27 cellular contexts compared by ENCODE assay signal in the genomic region with DNA sequence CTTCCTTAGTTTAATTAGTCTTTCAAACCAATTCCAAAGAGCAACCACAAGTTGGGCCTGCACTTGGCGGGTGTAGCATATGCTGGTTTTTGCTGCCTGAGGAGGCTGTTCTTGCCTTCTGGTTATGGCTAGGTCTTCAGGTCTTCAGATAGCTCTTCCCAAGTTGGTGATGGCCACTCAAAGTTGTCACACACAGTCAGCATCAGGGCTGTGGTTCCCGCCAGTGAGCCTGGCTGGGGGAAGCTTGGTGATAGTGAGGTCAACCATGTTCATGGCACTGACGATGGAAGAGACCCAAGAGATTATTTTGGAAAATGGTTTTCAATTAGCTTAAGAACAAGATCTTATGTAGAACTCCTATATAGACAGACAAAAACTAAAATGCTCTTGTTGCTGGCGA. TPM values are rescaled to one million over a fixed set of nuclear protein-coding genes. Genes with fewer than 3 reads are reported as not detected.
DNase-seq lines count a peak whose midpoint lies in the region; TF ChIP-seq lines count a peak whose summit lies in the region.
"Had no signal": no experiment of that assay in that cellular context is flagged by ENCODE, and none has a peak within 500 bp of the region (broad histone marks: within the 10 kb centered on the region; RNA-seq: fewer than 3 reads in every experiment).

No MANE protein-coding gene starts in this region.

- H3K27me3 Mint-ChIP-seq in osteocyte (ENCODE audit: unreplicated experiment) = no peaks in the 10 kb centered on the region

- H3K36me3 Mint-ChIP-seq in osteocyte (ENCODE audit: unreplicated experiment) = no peaks in the 10 kb centered on the region
- H3K36me3 Mint-ChIP-seq: CD14-positive monocyte; CD4-positive, alpha-beta memory T cell; CD4-positive, CD25-positive, alpha-beta regulatory T cell; CD8-positive, alpha-beta memory T cell; CD8-positive, alpha-beta T cell had no signal

- TF ChIP-seq CTCF in osteocyte (IDR thresholded peaks at IDR 0.05) = no peak

- DNase-seq in osteocyte (ENCODE audit: extremely low spot score, unreplicated experiment) (peak; percentile 66), NCI-H2107 treated with DMSO at 0.1 percent for 48 hours (lab: John Stamatoyannopoulos, UW; ENCODE audit: unreplicated experiment) (no peak)
- DNase-seq: 8988T; ACHN; AML-193; BE2C; C1 segment of cervical spinal cord; Caco-2; Calu3; CD4-positive, alpha-beta memory T cell; CD4-positive, alpha-beta T cell; CD4-positive, CD25-positive, alpha-beta regulatory T cell; CD8-positive, alpha-beta memory T cell; CD8-positive, alpha-beta T cell; COR-L47; DMS 273 treated with DMSO at 0.1 percent for 48 hours; DMS153; DMS53; DMS79; DMS79 treated with DMSO at 0.1 percent for 48 hours; DND-41; EL had no signal

- H3K27ac Mint-ChIP-seq in osteocyte (ENCODE audit: unreplicated experiment) = no peak overlapping the region
- H3K27ac Mint-ChIP-seq: B cell; CD14-positive monocyte; CD4-positive, alpha-beta memory T cell; CD4-positive, alpha-beta T cell; CD4-positive, CD25-positive, alpha-beta regulatory T cell; CD8-positive, alpha-beta memory T cell; CD8-positive, alpha-beta T cell had no signal

- H3K4me3 Mint-ChIP-seq in osteocyte (ENCODE audit: unreplicated experiment) = no peak overlapping the region
- H3K4me3 Mint-ChIP-seq: B cell; CD14-positive monocyte; CD4-positive, alpha-beta memory T cell; CD4-positive, alpha-beta T cell; CD4-positive, CD25-positive, alpha-beta regulatory T cell; CD8-positive, alpha-beta memory T cell; CD8-positive, alpha-beta T cell had no signal

- H3K4me1 Mint-ChIP-seq in osteocyte (ENCODE audit: unreplicated experiment) = no peaks in the 10 kb centered on the region
- H3K4me1 Mint-ChIP-seq: B cell; CD14-positive monocyte; CD4-positive, alpha-beta memory T cell; CD4-positive, CD25-positive, alpha-beta regulatory T cell; CD8-positive, alpha-beta memory T cell had no signal

- H3K9me3 Mint-ChIP-seq in osteocyte (ENCODE audit: unreplicated experiment) = no peaks in the 10 kb centered on the region
- H3K9me3 Mint-ChIP-seq: CD4-positive, alpha-beta memory T cell; CD4-positive, alpha-beta T cell; CD4-positive, CD25-positive, alpha-beta regulatory T cell; CD8-positive, alpha-beta memory T cell; CD8-positive, alpha-beta T cell had no signal

RNA-seq across cellular contexts. Expression of a gene that starts 18.8 kb away (rescaled TPM):
- not detected in 2 replicates for total RNA-seq in osteocyte
- total RNA-seq: A172; A673; B cell; Caco-2; Calu3; CD4-positive, alpha-beta memory T cell; CD4-positive, alpha-beta T cell; CD4-positive, CD25-positive, alpha-beta regulatory T cell; CD8-positive, alpha-beta memory T cell; CD8-positive, alpha-beta T cell; Daoy had no signal

RNA-seq across cellular contexts. Expression of a gene that starts 48.4 kb away (rescaled TPM):
- total RNA-seq in osteocyte = 12.5 and 14.2 TPM in 2 replicates
